Comparison of ENCODE assay signal across 20 cellular contexts in genomic region chr2:239772721-239773120, GRCh38.
"Had no signal": no experiment of that assay in that cellular context is flagged by ENCODE, and none has a peak within 500 bp of the region (broad histone marks: within the 10 kb centered on the region; RNA-seq: fewer than 3 reads in every experiment).

No MANE protein-coding gene starts in this region.

- ATAC-seq: heart left ventricle; mucosa of descending colon; naive thymus-derived CD4-positive, alpha-beta T cell; stimulated activated naive CD8-positive, alpha-beta T cell treated with anti-CD3 and anti-CD28 coated beads, Interleukin-15, Interleukin-2, amounts not matched to agents 100 U/mL and 50 U/mL, for 24 hours had no signal

- H3K4me1 Mint-ChIP-seq: activated naive CD8-positive, alpha-beta T cell treated with anti-CD3 and anti-CD28 coated beads for 36 hours; central memory CD8-positive, alpha-beta T cell; immature natural killer cell; naive thymus-derived CD4-positive, alpha-beta T cell had no signal

- H3K27me3 ChIP-seq: upper lobe of left lung had no signal

- H3K36me3 Mint-ChIP-seq: activated naive CD8-positive, alpha-beta T cell treated with anti-CD3 and anti-CD28 coated beads for 36 hours; brain; immature natural killer cell; naive thymus-derived CD4-positive, alpha-beta T cell had no signal

- H3K4me3 ChIP-seq: heart left ventricle, lung, mucosa of descending colon, SK-N-MC, smooth muscle cell, suprapubic skin, upper lobe of left lung had no signal

- DNase-seq: activated CD4-positive, alpha-beta T cell treated with anti-CD3 and anti-CD28 coated beads, Interleukin-2, amount 50 U/mL, for 1 hour; activated gamma-delta T cell; activated naive CD8-positive, alpha-beta T cell treated with anti-CD3 and anti-CD28 coated beads for 36 hours; activated T-cell treated with anti-CD3 and anti-CD28 coated beads for 4 hours; amygdala; effector memory CD4-positive, alpha-beta T cell; foreskin melanocyte; immature natural killer cell; stimulated activated naive CD8-positive, alpha-beta T cell treated with anti-CD3 and anti-CD28 coated beads, Interleukin-15, Interleukin-2, amounts not matched to agents 100 U/mL and 50 U/mL, for 24 hours had no signal

- H3K27ac ChIP-seq: epithelial cell of prostate, heart left ventricle, SK-N-MC, suprapubic skin, upper lobe of left lung had no signal

- H3K27ac Mint-ChIP-seq: activated naive CD8-positive, alpha-beta T cell treated with anti-CD3 and anti-CD28 coated beads for 36 hours; immature natural killer cell; naive thymus-derived CD4-positive, alpha-beta T cell had no signal

- H3K4me1 ChIP-seq: heart left ventricle, upper lobe of left lung had no signal

- H3K4me3 Mint-ChIP-seq: activated naive CD8-positive, alpha-beta T cell treated with anti-CD3 and anti-CD28 coated beads for 36 hours; brain; central memory CD8-positive, alpha-beta T cell; immature natural killer cell; naive thymus-derived CD4-positive, alpha-beta T cell had no signal

- H3K36me3 ChIP-seq: heart left ventricle, suprapubic skin, upper lobe of left lung had no signal
